In the genomic region with DNA sequence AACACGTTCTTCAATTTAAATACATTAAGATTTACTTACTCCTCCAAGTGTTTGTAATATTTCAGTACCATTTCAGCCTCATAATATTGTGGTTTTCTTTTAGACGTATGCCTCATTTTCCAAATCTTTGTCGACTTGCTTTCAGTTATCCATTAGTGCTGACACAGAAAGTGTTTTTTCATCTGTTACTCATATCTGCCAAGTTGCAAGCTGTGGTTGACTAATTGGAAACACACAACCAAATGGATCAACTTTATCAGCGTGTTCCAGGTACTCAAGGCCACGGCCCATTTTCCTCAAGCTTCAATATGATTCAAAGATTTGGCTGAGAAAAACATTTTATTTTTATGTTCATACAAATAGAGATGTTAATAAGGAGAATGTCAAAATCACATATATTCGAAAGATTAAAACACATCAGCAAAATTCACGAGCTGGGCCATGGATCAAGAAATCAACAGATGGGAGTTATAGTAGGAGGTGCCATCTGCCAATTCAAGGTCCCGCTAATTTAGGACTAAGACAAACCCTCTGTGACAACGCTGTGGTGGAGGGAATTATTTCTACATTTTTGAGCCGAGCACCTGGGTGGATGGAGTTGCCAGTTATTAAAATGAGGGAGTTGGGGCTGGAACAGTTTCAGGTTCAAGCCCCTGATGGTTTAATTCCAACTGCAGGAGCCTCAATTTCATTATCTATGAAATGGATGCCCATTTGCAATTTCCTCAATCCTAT, we compare ENCODE assay signal across 30 cellular contexts. TPM values are rescaled to one million over a fixed set of nuclear protein-coding genes. Genes with fewer than 3 reads are reported as not detected.
DNase-seq lines count a peak whose midpoint lies in the region; ATAC-seq, FAIRE-seq and TF ChIP-seq lines count a peak whose summit lies in the region.
"Had no signal": no experiment of that assay in that cellular context is flagged by ENCODE, and none has a peak within 500 bp of the region (broad histone marks: within the 10 kb centered on the region; RNA-seq: fewer than 3 reads in every experiment).

No MANE protein-coding gene starts in this region.

- dilution Hi-C loops in endothelial cell of umbilical vein (cut with MboI; ENCODE audit: extremely low pct_ligation_motif_present, low sequenced_read_pairs), result no loop called here

- 0 out of 2 replicates have a peak, but pooled peaks cover 4% of the 10 kb centered on the region for H3K9me2 ChIP-seq in GM23338 (ENCODE audit: insufficient read depth)

- no peak overlapping the region for H3K4me3 Mint-ChIP-seq in GM23338
- H3K4me3 Mint-ChIP-seq in type B pancreatic cell, result no peak overlapping the region
- no peak overlapping the region for H3K4me3 Mint-ChIP-seq in activated CD4-positive, alpha-beta memory T cell treated with anti-CD3 and anti-CD28 coated beads, Interleukin-2, amount 10 ng/mL, durations not matched to agents 7 days and 5 days
- H3K4me3 Mint-ChIP-seq: activated naive CD4-positive, alpha-beta T cell treated with anti-CD3 and anti-CD28 coated beads, Interleukin-2, amount 10 ng/mL, durations not matched to agents 7 days and 5 days; activated T-helper 1 cell treated with anti-CD3 and anti-CD28 coated beads, Interleukin-12 subunit alpha, Interleukin-12 subunit beta, Interleukin-2, Interleukin-4 antibody, amounts not matched to agents 30 ng/mL and 10 ng/mL and 1 ng/mL, durations not matched to agents 14 hours and 24 hours and 36 hours; T-helper 2 cell treated with Interferon-gamma antibody and Interleukin-4, amounts not matched to agents 5 μg/mL and 100 μg/mL, for 36 hours had no signal

- DNase-seq in AG10803 (ENCODE audit: low read depth) (peak; percentile 37), GM23338 (ENCODE audit: low spot score) (no peak), OCI-M1 (lab: John Stamatoyannopoulos, UW) (peak; percentile 63), endothelial cell of umbilical vein (ENCODE audit: low read depth, low spot score) (no peak), type B pancreatic cell (ENCODE audit: extremely low spot score, unreplicated experiment) (no peak)
- no peak for DNase-seq in activated CD4-positive, alpha-beta memory T cell treated with anti-CD3 and anti-CD28 coated beads, Interleukin-2, amount 10 ng/mL, durations not matched to agents 7 days and 5 days
- DNase-seq: activated naive CD4-positive, alpha-beta T cell treated with anti-CD3 and anti-CD28 coated beads, Interleukin-2, amount 10 ng/mL, durations not matched to agents 7 days and 5 days; amniotic stem cell; BE2C; DMS53; GDM1; hypothalamus; KG1; left lung; mesenchymal stem cell; MG63; NCI-H2081 treated with DMSO at 0.1 percent for 48 hours; PC-9; Right ventricle myocardium superior had no signal

- CTCF ChIA-PET in endothelial cell of umbilical vein (lab: Charles Lee), result interaction anchor here (13.5 kb wide), 1 partner anchor 317 kb away, joined by 243 read pairs; no protein-coding TSS in a partner anchor
- CTCF ChIA-PET in activated CD4-positive, alpha-beta memory T cell treated with anti-CD3 and anti-CD28 coated beads, Interleukin-2, amount 10 ng/mL, durations not matched to agents 7 days and 5 days (lab: Charles Lee), result interaction anchor here (0.9 kb wide), 1 partner anchor 357 kb away, joined by 3 read pairs; no protein-coding TSS in a partner anchor

- H3K27ac Mint-ChIP-seq in GM23338, result no peak overlapping the region
- no peak overlapping the region for H3K27ac Mint-ChIP-seq in type B pancreatic cell
- H3K27ac Mint-ChIP-seq in activated CD4-positive, alpha-beta memory T cell treated with anti-CD3 and anti-CD28 coated beads, Interleukin-2, amount 10 ng/mL, durations not matched to agents 7 days and 5 days, result no peak overlapping the region
- H3K27ac Mint-ChIP-seq: activated naive CD4-positive, alpha-beta T cell treated with anti-CD3 and anti-CD28 coated beads, Interleukin-2, amount 10 ng/mL, durations not matched to agents 7 days and 5 days; activated T-helper 1 cell treated with anti-CD3 and anti-CD28 coated beads, Interleukin-12 subunit alpha, Interleukin-12 subunit beta, Interleukin-2, Interleukin-4 antibody, amounts not matched to agents 30 ng/mL and 10 ng/mL and 1 ng/mL, durations not matched to agents 14 hours and 24 hours and 36 hours; T-helper 2 cell treated with Interferon-gamma antibody and Interleukin-4, amounts not matched to agents 5 μg/mL and 100 μg/mL, for 36 hours had no signal

- H3K36me3 ChIP-seq in GM23338 (ENCODE audit: insufficient read depth) (no peaks in the 10 kb centered on the region), endothelial cell of umbilical vein (ENCODE audit: control insufficient read depth in 2 of 2, extremely low read depth in 1 of 2, insufficient read depth in 2 of 2, low read length in 2 of 2) (no peaks in the 10 kb centered on the region)
- H3K36me3 ChIP-seq: BE2C, esophagus muscularis mucosa, left lung, MG63, neutrophil, tibial nerve had no signal

- H3K9me1 ChIP-seq in endothelial cell of umbilical vein (replicated peaks; ENCODE audit: control insufficient read depth, extremely low read depth, insufficient read depth, low read length), result no peaks in the 10 kb centered on the region

- H3K4me3 ChIP-seq in AG10803 (ENCODE audit: low read length), result no peak overlapping the region
- H3K4me3 ChIP-seq in GM23338, result no peak overlapping the region
- H3K4me3 ChIP-seq in endothelial cell of umbilical vein (replicated peaks in 1 of 3; ENCODE audit: insufficient read depth in 1 of 3, low read depth in 1 of 3, low read length in 3 of 3), result no peak overlapping the region
- H3K4me3 ChIP-seq: coronary artery, esophagus muscularis mucosa, left lung, MG63, PC-9, tibial nerve had no signal

- POLR2A ChIA-PET in endothelial cell of umbilical vein (lab: Charles Lee), result no interaction called here
- POLR2A ChIA-PET in activated CD4-positive, alpha-beta memory T cell treated with anti-CD3 and anti-CD28 coated beads, Interleukin-2, amount 10 ng/mL, durations not matched to agents 7 days and 5 days (lab: Charles Lee), result no interaction called here

- peak; percentile 12 for FAIRE-seq in endothelial cell of umbilical vein (lab: Jason Lieb, UNC)
- FAIRE-seq: A204.1, bronchial epithelial cell, GM19239 had no signal

- H3K27me3 ChIP-seq in GM23338 (ENCODE audit: insufficient read depth), result no peaks in the 10 kb centered on the region
- H3K27me3 ChIP-seq in endothelial cell of umbilical vein (ENCODE audit: control insufficient read depth in 2 of 2, insufficient read depth in 2 of 2, low read length in 2 of 2), result no peaks in the 10 kb centered on the region
- H3K27me3 ChIP-seq: BE2C, esophagus muscularis mucosa, left lung, MG63, tibial nerve had no signal

- H3K9ac ChIP-seq in endothelial cell of umbilical vein (replicated peaks; ENCODE audit: extremely low read depth, insufficient read depth, low read length), result no peak overlapping the region

- H3K4me1 Mint-ChIP-seq in GM23338, result peaks cover 16% of the 10 kb centered on the region
- no peaks in the 10 kb centered on the region for H3K4me1 Mint-ChIP-seq in type B pancreatic cell (ENCODE audit: unreplicated experiment)
- H3K4me1 Mint-ChIP-seq in activated CD4-positive, alpha-beta memory T cell treated with anti-CD3 and anti-CD28 coated beads, Interleukin-2, amount 10 ng/mL, durations not matched to agents 7 days and 5 days, result peaks cover 11% of the 10 kb centered on the region
- H3K4me1 Mint-ChIP-seq: activated naive CD4-positive, alpha-beta T cell treated with anti-CD3 and anti-CD28 coated beads, Interleukin-2, amount 10 ng/mL, durations not matched to agents 7 days and 5 days had no signal

- ATAC-seq in GM23338 (no peak), HG02970 (IDR thresholded peaks at IDR 0.05; ENCODE audit: low FRiP score, unreplicated experiment) (no peak), GM18867 (IDR thresholded peaks at IDR 0.05; ENCODE audit: unreplicated experiment) (no peak)
- ATAC-seq: left lung had no signal

- intact Hi-C loops in endothelial cell of umbilical vein (cut with micrococcal nuclease), result no loop called here

- H3K9me3 ChIP-seq in endothelial cell of umbilical vein (replicated peaks; ENCODE audit: control insufficient read depth, insufficient read depth, low read length), result no peaks in the 10 kb centered on the region
- H3K9me3 ChIP-seq: BE2C, esophagus muscularis mucosa, left lung, MG63, neutrophil, tibial nerve had no signal

- H3K9me3 Mint-ChIP-seq in GM23338 (no peaks in the 10 kb centered on the region), type B pancreatic cell (no peaks in the 10 kb centered on the region)
- H3K9me3 Mint-ChIP-seq in activated CD4-positive, alpha-beta memory T cell treated with anti-CD3 and anti-CD28 coated beads, Interleukin-2, amount 10 ng/mL, durations not matched to agents 7 days and 5 days, result no peaks in the 10 kb centered on the region
- H3K9me3 Mint-ChIP-seq: activated naive CD4-positive, alpha-beta T cell treated with anti-CD3 and anti-CD28 coated beads, Interleukin-2, amount 10 ng/mL, durations not matched to agents 7 days and 5 days; activated T-helper 1 cell treated with anti-CD3 and anti-CD28 coated beads, Interleukin-12 subunit alpha, Interleukin-12 subunit beta, Interleukin-2, Interleukin-4 antibody, amounts not matched to agents 30 ng/mL and 10 ng/mL and 1 ng/mL, durations not matched to agents 14 hours and 24 hours and 36 hours; T-helper 2 cell treated with Interferon-gamma antibody and Interleukin-4, amounts not matched to agents 5 μg/mL and 100 μg/mL, for 36 hours had no signal

- H3K27ac ChIP-seq in GM23338 (ENCODE audit: low read depth), result no peak overlapping the region
- no peak overlapping the region for H3K27ac ChIP-seq in endothelial cell of umbilical vein (ENCODE audit: insufficient read depth, low read depth, low read length)
- H3K27ac ChIP-seq: coronary artery, esophagus muscularis mucosa, left lung, neutrophil, PC-9, tibial nerve had no signal

- H3K4me1 ChIP-seq in GM23338 (ENCODE audit: insufficient read depth) (peaks cover 13% of the 10 kb centered on the region), endothelial cell of umbilical vein (ENCODE audit: control insufficient read depth, extremely low read depth, insufficient read depth, low read length) (no peaks in the 10 kb centered on the region)
- H3K4me1 ChIP-seq: left lung had no signal

- H2AFZ ChIP-seq in GM23338 (peak overlapping the region; percentile 81; the same call in 1 of the 2 replicates), endothelial cell of umbilical vein (ENCODE audit: low read depth, low read length) (no peak overlapping the region)
- H2AFZ ChIP-seq: PC-9 had no signal

- TF ChIP-seq CTCF in AG10803 (conservative IDR thresholded peaks at IDR 0.05; ENCODE audit: low read length) (no peak), GM23338 (conservative IDR thresholded peaks at IDR 0.05; ENCODE audit: low read depth in 2 of 2) (no peak), endothelial cell of umbilical vein (IDR thresholded peaks at IDR 0.05; ENCODE audit: extremely low read depth in 1 of 2, insufficient read depth in 1 of 2, low read depth in 1 of 2, low read length in 2 of 2) (no peak), type B pancreatic cell (conservative IDR thresholded peaks at IDR 0.05) (no peak)

- H3K36me3 Mint-ChIP-seq in GM23338 (ENCODE audit: low read depth), result no peaks in the 10 kb centered on the region
- no peaks in the 10 kb centered on the region for H3K36me3 Mint-ChIP-seq in type B pancreatic cell
- H3K36me3 Mint-ChIP-seq in activated CD4-positive, alpha-beta memory T cell treated with anti-CD3 and anti-CD28 coated beads, Interleukin-2, amount 10 ng/mL, durations not matched to agents 7 days and 5 days (ENCODE audit: low read depth), result no peaks in the 10 kb centered on the region
- H3K36me3 Mint-ChIP-seq: activated naive CD4-positive, alpha-beta T cell treated with anti-CD3 and anti-CD28 coated beads, Interleukin-2, amount 10 ng/mL, durations not matched to agents 7 days and 5 days had no signal

- no peak for TF ChIP-seq POLR2A in endothelial cell of umbilical vein (IDR thresholded peaks at IDR 0.05; ENCODE audit: low read depth, low read length)

- peaks cover 2% of the 10 kb centered on the region for H3K27me3 Mint-ChIP-seq in GM23338 (ENCODE audit: insufficient read depth, low read depth, poor library complexity)
- no peaks in the 10 kb centered on the region for H3K27me3 Mint-ChIP-seq in type B pancreatic cell
- peaks cover 5% of the 10 kb centered on the region for H3K27me3 Mint-ChIP-seq in activated CD4-positive, alpha-beta memory T cell treated with anti-CD3 and anti-CD28 coated beads, Interleukin-2, amount 10 ng/mL, durations not matched to agents 7 days and 5 days

- H3K79me2 ChIP-seq in GM23338 (replicated peaks; ENCODE audit: insufficient read depth) (no peaks in the 10 kb centered on the region), endothelial cell of umbilical vein (ENCODE audit: control insufficient read depth, insufficient read depth, low read length) (no peaks in the 10 kb centered on the region)

- H3K4me2 ChIP-seq in GM23338, result no peak overlapping the region
- H3K4me2 ChIP-seq in endothelial cell of umbilical vein (ENCODE audit: insufficient read depth, low read length), result no peak overlapping the region
- H3K4me2 ChIP-seq: PC-9 had no signal

- no peaks in the 10 kb centered on the region for H4K20me1 ChIP-seq in GM23338 (replicated peaks; ENCODE audit: insufficient read depth)
- H4K20me1 ChIP-seq in endothelial cell of umbilical vein (replicated peaks; ENCODE audit: control insufficient read depth, extremely low read depth, insufficient read depth, low read length), result no peaks in the 10 kb centered on the region

- no TSS peak for BruUV-seq in endothelial cell of umbilical vein (replicated peaks; lab: Mats Ljungman, UMichigan)

- no peaks in the 10 kb centered on the region for H3F3A ChIP-seq in GM23338 (replicated peaks; ENCODE audit: low read depth)

RNA-seq across cellular contexts. Expression of a gene that starts 27.2 kb away (rescaled TPM):
- total RNA-seq in GM23338 (2014; rRNA removed; shearing (Covaris generic)), result 22.1 and 29.2 TPM in 2 replicates
- polyA plus RNA-seq in GM23338 (2016; fragmentation: Nextera tagmentation; extraction: Ambion mirVana) (27.0 and 28.4 TPM in 2 replicates), endothelial cell of umbilical vein (21.3 and 24.8 TPM in 2 replicates)
- total RNA-seq in endothelial cell of umbilical vein (17.4 and 20.0 TPM in 2 replicates), type B pancreatic cell (ENCODE audit: low replicate concordance) (7.2 and 16.6 TPM in 2 replicates)
- 12.6 and 13.7 TPM in 2 replicates for polyA plus RNA-seq in endothelial cell of umbilical vein (2011; cell fraction: cytosol; rRNA removed)
- polyA plus RNA-seq in endothelial cell of umbilical vein (2011; cell fraction: nucleus; rRNA removed), result 10.4 and 11.8 TPM in 2 replicates
- 7.9 and 10.5 TPM in 2 replicates for polyA plus RNA-seq in endothelial cell of umbilical vein (2012)
- 15.4 and 22.0 TPM in 2 replicates for polyA minus RNA-seq in endothelial cell of umbilical vein
- polyA minus RNA-seq in endothelial cell of umbilical vein (2011; cell fraction: cytosol; rRNA and poly(A)+ RNA removed), result 0.61 TPM
- polyA minus RNA-seq in endothelial cell of umbilical vein (2011; cell fraction: nucleus; rRNA and poly(A)+ RNA removed), result 12.7 and 17.9 TPM in 2 replicates
- not detected for total RNA-seq in activated CD4-positive, alpha-beta memory T cell treated with anti-CD3 and anti-CD28 coated beads, Interleukin-2, amount 10 ng/mL, durations not matched to agents 7 days and 5 days
- total RNA-seq: activated T-helper 1 cell treated with anti-CD3 and anti-CD28 coated beads, Interleukin-12 subunit alpha, Interleukin-12 subunit beta, Interleukin-2, Interleukin-4 antibody, amounts not matched to agents 30 ng/mL and 10 ng/mL and 1 ng/mL, durations not matched to agents 14 hours and 24 hours and 36 hours had no signal

RNA-seq across cellular contexts. Expression of a gene that starts 30.9 kb away (rescaled TPM):
- 0.27 and 0.56 TPM in 2 replicates for total RNA-seq in GM23338 (2014; rRNA removed; shearing (Covaris generic))
- polyA plus RNA-seq in GM23338 (2016; fragmentation: Nextera tagmentation; extraction: Ambion mirVana) (0.61 and 0.92 TPM in 2 replicates), endothelial cell of umbilical vein (0.46 and 0.52 TPM in 2 replicates)
- total RNA-seq in endothelial cell of umbilical vein (0.53 TPM in 1 of 2 replicates, not detected in the other), type B pancreatic cell (ENCODE audit: low replicate concordance) (0.21 and 0.31 TPM in 2 replicates)
- 0.21 and 0.31 TPM in 2 replicates for polyA plus RNA-seq in endothelial cell of umbilical vein (2011; cell fraction: cytosol; rRNA removed)
- polyA plus RNA-seq in endothelial cell of umbilical vein (2011; cell fraction: nucleus; rRNA removed), result 0.11 and 0.13 TPM in 2 replicates
- polyA plus RNA-seq in endothelial cell of umbilical vein (2012), result 0.11 and 0.24 TPM in 2 replicates
- not detected in 2 replicates for polyA minus RNA-seq in endothelial cell of umbilical vein
- polyA minus RNA-seq in endothelial cell of umbilical vein (2011; cell fraction: cytosol; rRNA and poly(A)+ RNA removed), result not detected
- polyA minus RNA-seq in endothelial cell of umbilical vein (2011; cell fraction: nucleus; rRNA and poly(A)+ RNA removed), result 0.14 TPM in 1 of 2 replicates, not detected in the other
- not detected for total RNA-seq in activated CD4-positive, alpha-beta memory T cell treated with anti-CD3 and anti-CD28 coated beads, Interleukin-2, amount 10 ng/mL, durations not matched to agents 7 days and 5 days
- total RNA-seq: activated T-helper 1 cell treated with anti-CD3 and anti-CD28 coated beads, Interleukin-12 subunit alpha, Interleukin-12 subunit beta, Interleukin-2, Interleukin-4 antibody, amounts not matched to agents 30 ng/mL and 10 ng/mL and 1 ng/mL, durations not matched to agents 14 hours and 24 hours and 36 hours; bronchial epithelial cell had no signal

Comparison
In these comparisons a context has a peak if more than half of its experiments do, and no peak if none do; other contexts are left out.
1. DNase-seq: peak in AG10803 (single experiment) and OCI-M1 (single experiment); none in GM23338 (single experiment), endothelial cell of umbilical vein (single experiment), type B pancreatic cell (single experiment) and activated CD4-positive, alpha-beta memory T cell treated with anti-CD3 and anti-CD28 coated beads, Interleukin-2, amount 10 ng/mL, durations not matched to agents 7 days and 5 days (single experiment).